In genomic region chr14:89351958-89352404, GRCh38 we compare ENCODE assay signal across 1 cellular context.
TF ChIP-seq lines count a peak whose summit lies in the region.

No MANE protein-coding gene starts in this region.

TF ChIP-seq in HepG2, 621 proteins besides CTCF, POLR2A, EP300 and RAD21 (continued from another document and continues in another):
- no peak for TF ChIP-seq ZNF639 (CRISPR knock-in tag; conservative IDR thresholded peaks at IDR 0.05)
- 0 out of 2 replicates have a peak, but pooled peaks have one; percentile 61 for TF ChIP-seq RARG (CRISPR knock-in tag; IDR thresholded peaks at IDR 0.05; ENCODE audit: low read depth)
- TF ChIP-seq ZNF652 (CRISPR knock-in tag; IDR thresholded peaks at IDR 0.05; ENCODE audit: borderline replicate concordance, low read depth), result peak; percentile 97
- TF ChIP-seq SOX13 (IDR thresholded peaks at IDR 0.05), result 0 out of 2 replicates have a peak, but pooled peaks have one; percentile 46
- peak in 1 of 2 experiments; percentile 76; a peak in 1 of 4 replicates for TF ChIP-seq SOX13 (CRISPR knock-in tag; conservative IDR thresholded peaks at IDR 0.05 in 1 of 2, IDR thresholded peaks at IDR 0.05 in 1 of 2)
- no peak for TF ChIP-seq SUZ12 (IDR thresholded peaks at IDR 0.05; ENCODE audit: low read depth, low read length)
- no peak for TF ChIP-seq ARNT2 (CRISPR knock-in tag; IDR thresholded peaks at IDR 0.05; ENCODE audit: low read depth)
- TF ChIP-seq KAT2B (IDR thresholded peaks at IDR 0.05; ENCODE audit: borderline replicate concordance, low read depth, low read length), result no peak
- peak; percentile 80 for TF ChIP-seq ETV5 (CRISPR knock-in tag; IDR thresholded peaks at IDR 0.05; ENCODE audit: borderline replicate concordance)
- TF ChIP-seq, protein P1, sequence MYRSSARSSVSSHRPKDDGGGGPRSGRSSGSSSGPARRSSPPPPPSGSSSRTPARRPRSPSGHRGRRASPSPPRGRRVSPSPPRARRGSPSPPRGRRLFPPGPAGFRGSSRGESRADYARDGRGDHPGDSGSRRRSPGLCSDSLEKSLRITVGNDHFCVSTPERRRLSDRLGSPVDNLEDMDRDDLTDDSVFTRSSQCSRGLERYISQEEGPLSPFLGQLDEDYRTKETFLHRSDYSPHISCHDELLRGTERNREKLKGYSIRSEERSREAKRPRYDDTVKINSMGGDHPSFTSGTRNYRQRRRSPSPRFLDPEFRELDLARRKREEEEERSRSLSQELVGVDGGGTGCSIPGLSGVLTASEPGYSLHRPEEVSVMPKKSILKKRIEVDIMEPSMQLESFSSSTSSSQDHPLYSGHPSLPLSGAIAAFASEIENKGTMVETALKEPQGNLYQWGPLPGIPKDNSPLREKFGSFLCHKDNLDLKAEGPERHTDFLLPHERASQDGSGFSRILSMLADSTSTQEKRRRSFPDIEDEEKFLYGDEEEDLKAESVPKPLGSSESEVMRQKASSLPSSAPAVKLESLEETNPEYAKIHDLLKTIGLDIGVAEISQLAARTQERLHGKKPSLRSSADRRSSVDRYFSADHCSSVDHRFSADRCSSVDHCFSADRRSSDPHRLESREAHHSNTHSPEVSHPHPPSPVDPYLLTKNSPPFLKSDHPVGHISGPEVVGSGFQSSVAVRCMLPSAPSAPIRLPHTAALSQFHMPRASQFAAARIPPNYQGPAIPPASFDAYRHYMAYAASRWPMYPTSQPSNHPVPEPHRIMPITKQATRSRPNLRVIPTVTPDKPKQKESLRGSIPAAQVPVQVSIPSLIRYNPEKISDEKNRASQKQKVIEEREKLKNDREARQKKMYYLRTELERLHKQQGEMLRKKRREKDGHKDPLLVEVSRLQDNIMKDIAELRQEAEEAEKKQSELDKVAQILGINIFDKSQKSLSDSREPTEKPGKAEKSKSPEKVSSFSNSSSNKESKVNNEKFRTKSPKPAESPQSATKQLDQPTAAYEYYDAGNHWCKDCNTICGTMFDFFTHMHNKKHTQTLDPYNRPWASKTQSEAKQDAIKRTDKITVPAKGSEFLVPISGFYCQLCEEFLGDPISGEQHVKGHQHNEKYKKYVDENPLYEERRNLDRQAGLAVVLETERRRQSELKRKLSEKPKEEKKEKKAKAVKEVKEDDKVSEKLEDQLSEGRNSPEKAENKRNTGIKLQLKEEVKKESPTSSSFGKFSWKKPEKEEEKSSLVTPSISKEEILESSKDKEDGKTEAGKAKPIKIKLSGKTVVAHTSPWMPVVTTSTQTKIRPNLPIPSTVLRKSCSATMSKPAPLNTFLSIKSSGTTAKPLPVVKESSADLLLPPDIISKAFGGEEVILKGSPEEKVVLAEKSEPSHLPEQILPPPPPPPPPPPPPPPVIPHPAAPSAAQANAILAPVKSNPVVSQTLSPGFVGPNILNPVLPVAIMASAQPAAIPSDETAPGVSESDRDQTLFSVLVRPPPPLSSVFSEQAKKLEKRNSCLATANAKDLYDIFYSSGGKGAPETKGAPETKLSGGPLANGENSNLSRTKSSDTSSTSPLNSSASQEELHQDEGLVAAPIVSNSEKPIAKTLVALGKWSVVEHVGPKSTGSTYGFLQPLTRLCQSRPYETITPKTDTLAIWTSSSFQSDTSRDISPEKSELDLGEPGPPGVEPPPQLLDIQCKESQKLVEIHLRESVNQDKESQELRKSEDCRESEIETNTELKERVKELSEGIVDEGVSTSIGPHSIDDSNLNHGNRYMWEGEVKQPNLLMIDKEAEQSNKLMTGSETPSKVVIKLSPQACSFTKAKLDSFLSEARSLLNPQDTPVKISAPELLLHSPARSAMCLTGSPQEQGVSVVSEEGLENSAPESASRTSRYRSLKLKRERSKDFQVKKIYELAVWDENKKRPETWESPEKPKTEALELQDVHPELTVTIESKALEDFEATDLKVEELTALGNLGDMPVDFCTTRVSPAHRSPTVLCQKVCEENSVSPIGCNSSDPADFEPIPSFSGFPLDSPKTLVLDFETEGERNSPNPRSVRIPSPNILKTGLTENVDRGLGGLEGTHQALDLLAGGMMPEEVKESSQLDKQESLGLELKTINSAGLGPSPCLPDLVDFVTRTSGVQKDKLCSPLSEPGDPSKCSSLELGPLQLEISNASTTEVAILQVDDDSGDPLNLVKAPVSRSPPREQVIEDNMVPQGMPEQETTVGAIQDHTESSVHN (CRISPR knock-in tag; IDR thresholded peaks at IDR 0.05), result no peak
- TF ChIP-seq ZNF567 (CRISPR knock-in tag; IDR thresholded peaks at IDR 0.05; ENCODE audit: borderline replicate concordance), result no peak
- TF ChIP-seq TEAD3 (CRISPR knock-in tag; optimal IDR thresholded peaks at IDR 0.05; ENCODE audit: borderline replicate concordance), result peak; percentile 56
- no peak for TF ChIP-seq PITX1 (CRISPR knock-in tag; IDR thresholded peaks at IDR 0.05)
- TF ChIP-seq, protein P2, sequence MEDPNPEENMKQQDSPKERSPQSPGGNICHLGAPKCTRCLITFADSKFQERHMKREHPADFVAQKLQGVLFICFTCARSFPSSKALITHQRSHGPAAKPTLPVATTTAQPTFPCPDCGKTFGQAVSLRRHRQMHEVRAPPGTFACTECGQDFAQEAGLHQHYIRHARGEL (CRISPR knock-in tag; IDR thresholded peaks at IDR 0.05), result no peak
- TF ChIP-seq CBX1 (IDR thresholded peaks at IDR 0.05; ENCODE audit: low read depth), result no peak
- TF ChIP-seq, protein P3, sequence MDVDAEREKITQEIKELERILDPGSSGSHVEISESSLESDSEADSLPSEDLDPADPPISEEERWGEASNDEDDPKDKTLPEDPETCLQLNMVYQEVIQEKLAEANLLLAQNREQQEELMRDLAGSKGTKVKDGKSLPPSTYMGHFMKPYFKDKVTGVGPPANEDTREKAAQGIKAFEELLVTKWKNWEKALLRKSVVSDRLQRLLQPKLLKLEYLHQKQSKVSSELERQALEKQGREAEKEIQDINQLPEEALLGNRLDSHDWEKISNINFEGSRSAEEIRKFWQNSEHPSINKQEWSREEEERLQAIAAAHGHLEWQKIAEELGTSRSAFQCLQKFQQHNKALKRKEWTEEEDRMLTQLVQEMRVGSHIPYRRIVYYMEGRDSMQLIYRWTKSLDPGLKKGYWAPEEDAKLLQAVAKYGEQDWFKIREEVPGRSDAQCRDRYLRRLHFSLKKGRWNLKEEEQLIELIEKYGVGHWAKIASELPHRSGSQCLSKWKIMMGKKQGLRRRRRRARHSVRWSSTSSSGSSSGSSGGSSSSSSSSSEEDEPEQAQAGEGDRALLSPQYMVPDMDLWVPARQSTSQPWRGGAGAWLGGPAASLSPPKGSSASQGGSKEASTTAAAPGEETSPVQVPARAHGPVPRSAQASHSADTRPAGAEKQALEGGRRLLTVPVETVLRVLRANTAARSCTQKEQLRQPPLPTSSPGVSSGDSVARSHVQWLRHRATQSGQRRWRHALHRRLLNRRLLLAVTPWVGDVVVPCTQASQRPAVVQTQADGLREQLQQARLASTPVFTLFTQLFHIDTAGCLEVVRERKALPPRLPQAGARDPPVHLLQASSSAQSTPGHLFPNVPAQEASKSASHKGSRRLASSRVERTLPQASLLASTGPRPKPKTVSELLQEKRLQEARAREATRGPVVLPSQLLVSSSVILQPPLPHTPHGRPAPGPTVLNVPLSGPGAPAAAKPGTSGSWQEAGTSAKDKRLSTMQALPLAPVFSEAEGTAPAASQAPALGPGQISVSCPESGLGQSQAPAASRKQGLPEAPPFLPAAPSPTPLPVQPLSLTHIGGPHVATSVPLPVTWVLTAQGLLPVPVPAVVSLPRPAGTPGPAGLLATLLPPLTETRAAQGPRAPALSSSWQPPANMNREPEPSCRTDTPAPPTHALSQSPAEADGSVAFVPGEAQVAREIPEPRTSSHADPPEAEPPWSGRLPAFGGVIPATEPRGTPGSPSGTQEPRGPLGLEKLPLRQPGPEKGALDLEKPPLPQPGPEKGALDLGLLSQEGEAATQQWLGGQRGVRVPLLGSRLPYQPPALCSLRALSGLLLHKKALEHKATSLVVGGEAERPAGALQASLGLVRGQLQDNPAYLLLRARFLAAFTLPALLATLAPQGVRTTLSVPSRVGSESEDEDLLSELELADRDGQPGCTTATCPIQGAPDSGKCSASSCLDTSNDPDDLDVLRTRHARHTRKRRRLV (CRISPR knock-in tag; IDR thresholded peaks at IDR 0.05), result no peak
- TF ChIP-seq NR2F6 (IDR thresholded peaks at IDR 0.05), result peak; percentile 93
- TF ChIP-seq NR2F6 (CRISPR knock-in tag; IDR thresholded peaks at IDR 0.05), result peak; percentile 92
- TF ChIP-seq HDAC2 (CRISPR knock-in tag; IDR thresholded peaks at IDR 0.05), result peak; percentile 27
- no peak for TF ChIP-seq ZNF558 (CRISPR knock-in tag; IDR thresholded peaks at IDR 0.05; ENCODE audit: borderline replicate concordance)
- TF ChIP-seq NFE2 (CRISPR knock-in tag; IDR thresholded peaks at IDR 0.05), result no peak
- no peak for TF ChIP-seq PRPF4 (IDR thresholded peaks at IDR 0.05; ENCODE audit: low read depth, low read length, poor library complexity, severe bottlenecking)
- no peak for TF ChIP-seq CENPX (CRISPR knock-in tag; IDR thresholded peaks at IDR 0.05)
- TF ChIP-seq ZMYM3 (CRISPR knock-in tag; IDR thresholded peaks at IDR 0.05), result no peak
- no peak for TF ChIP-seq ZNF777 (CRISPR knock-in tag; IDR thresholded peaks at IDR 0.05)
- peak; percentile 84 for TF ChIP-seq RXRB (CRISPR knock-in tag; IDR thresholded peaks at IDR 0.05; ENCODE audit: borderline replicate concordance)
- TF ChIP-seq ZNF430 (CRISPR knock-in tag; IDR thresholded peaks at IDR 0.05), result 0 out of 2 replicates have a peak, but pooled peaks have one; percentile 28
- TF ChIP-seq POGZ (CRISPR knock-in tag; IDR thresholded peaks at IDR 0.05), result no peak; the same call in 1 of the 2 replicates
- peak; percentile 39; the same call in 1 of the 2 replicates for TF ChIP-seq ZNF878 (CRISPR knock-in tag; IDR thresholded peaks at IDR 0.05)
- TF ChIP-seq, protein P4, sequence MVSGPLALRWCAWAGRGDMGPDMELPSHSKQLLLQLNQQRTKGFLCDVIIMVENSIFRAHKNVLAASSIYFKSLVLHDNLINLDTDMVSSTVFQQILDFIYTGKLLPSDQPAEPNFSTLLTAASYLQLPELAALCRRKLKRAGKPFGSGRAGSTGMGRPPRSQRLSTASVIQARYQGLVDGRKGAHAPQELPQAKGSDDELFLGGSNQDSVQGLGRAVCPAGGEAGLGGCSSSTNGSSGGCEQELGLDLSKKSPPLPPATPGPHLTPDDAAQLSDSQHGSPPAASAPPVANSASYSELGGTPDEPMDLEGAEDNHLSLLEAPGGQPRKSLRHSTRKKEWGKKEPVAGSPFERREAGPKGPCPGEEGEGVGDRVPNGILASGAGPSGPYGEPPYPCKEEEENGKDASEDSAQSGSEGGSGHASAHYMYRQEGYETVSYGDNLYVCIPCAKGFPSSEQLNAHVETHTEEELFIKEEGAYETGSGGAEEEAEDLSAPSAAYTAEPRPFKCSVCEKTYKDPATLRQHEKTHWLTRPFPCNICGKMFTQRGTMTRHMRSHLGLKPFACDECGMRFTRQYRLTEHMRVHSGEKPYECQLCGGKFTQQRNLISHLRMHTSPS (CRISPR knock-in tag; IDR thresholded peaks at IDR 0.05; ENCODE audit: low read depth), result no peak
- TF ChIP-seq ZNF572 (CRISPR knock-in tag; IDR thresholded peaks at IDR 0.05), result no peak
- TF ChIP-seq ZSCAN29 (CRISPR knock-in tag; conservative IDR thresholded peaks at IDR 0.05), result no peak
- TF ChIP-seq KLF15 (CRISPR knock-in tag; IDR thresholded peaks at IDR 0.05; ENCODE audit: borderline replicate concordance), result no peak
- TF ChIP-seq ZNF414 (CRISPR knock-in tag; IDR thresholded peaks at IDR 0.05), result 0 out of 2 replicates have a peak, but pooled peaks have one; percentile 13
- no peak for TF ChIP-seq ZNF256 (CRISPR knock-in tag; conservative IDR thresholded peaks at IDR 0.05)
- TF ChIP-seq ZFP82 (CRISPR knock-in tag; IDR thresholded peaks at IDR 0.05; ENCODE audit: borderline replicate concordance), result no peak
- 0 out of 2 replicates have a peak, but pooled peaks have one; percentile 12 for TF ChIP-seq ZSCAN21 (CRISPR knock-in tag; IDR thresholded peaks at IDR 0.05; ENCODE audit: borderline replicate concordance)
- TF ChIP-seq NR2C2 (CRISPR knock-in tag; IDR thresholded peaks at IDR 0.05; ENCODE audit: borderline replicate concordance), result peak; percentile 74; the same call in 1 of the 2 replicates
- TF ChIP-seq ZNF232 (CRISPR knock-in tag; IDR thresholded peaks at IDR 0.05; ENCODE audit: borderline replicate concordance), result no peak
- TF ChIP-seq ZNF788 (CRISPR knock-in tag; IDR thresholded peaks at IDR 0.05; ENCODE audit: borderline replicate concordance), result no peak
- TF ChIP-seq, protein P5, sequence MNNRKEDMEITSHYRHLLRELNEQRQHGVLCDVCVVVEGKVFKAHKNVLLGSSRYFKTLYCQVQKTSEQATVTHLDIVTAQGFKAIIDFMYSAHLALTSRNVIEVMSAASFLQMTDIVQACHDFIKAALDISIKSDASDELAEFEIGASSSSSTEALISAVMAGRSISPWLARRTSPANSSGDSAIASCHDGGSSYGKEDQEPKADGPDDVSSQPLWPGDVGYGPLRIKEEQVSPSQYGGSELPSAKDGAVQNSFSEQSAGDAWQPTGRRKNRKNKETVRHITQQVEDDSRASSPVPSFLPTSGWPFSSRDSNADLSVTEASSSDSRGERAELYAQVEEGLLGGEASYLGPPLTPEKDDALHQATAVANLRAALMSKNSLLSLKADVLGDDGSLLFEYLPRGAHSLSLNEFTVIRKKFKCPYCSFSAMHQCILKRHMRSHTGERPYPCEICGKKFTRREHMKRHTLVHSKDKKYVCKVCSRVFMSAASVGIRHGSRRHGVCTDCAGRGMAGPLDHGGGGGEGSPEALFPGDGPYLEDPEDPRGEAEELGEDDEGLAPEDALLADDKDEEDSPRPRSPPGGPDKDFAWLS (CRISPR knock-in tag; IDR thresholded peaks at IDR 0.05; ENCODE audit: borderline replicate concordance), result no peak
- peak; percentile 50; the same call in 1 of the 2 replicates for TF ChIP-seq MTA1 (CRISPR knock-in tag; IDR thresholded peaks at IDR 0.05; ENCODE audit: borderline replicate concordance)
- peak; percentile 71; the same call in 1 of the 2 replicates for TF ChIP-seq ZNF350 (CRISPR knock-in tag; IDR thresholded peaks at IDR 0.05; ENCODE audit: borderline replicate concordance, low read depth)
